Comparison of ENCODE assay signal across 10 cellular contexts in genomic region chr9:79686381-79687130, GRCh38.
DNase-seq lines count a peak whose midpoint lies in the region; ATAC-seq, FAIRE-seq and TF ChIP-seq lines count a peak whose summit lies in the region.
"Had no signal": no experiment of that assay in that cellular context is flagged by ENCODE, and none has a peak within 500 bp of the region (broad histone marks: within the 10 kb centered on the region; RNA-seq: fewer than 3 reads in every experiment).

No MANE protein-coding gene starts in this region.

- H3K4me1 Mint-ChIP-seq in activated naive CD8-positive, alpha-beta T cell treated with anti-CD3 and anti-CD28 coated beads for 36 hours, result peaks cover 34% of the 10 kb centered on the region
- no peaks in the 10 kb centered on the region for H3K4me1 Mint-ChIP-seq in Calu3 (ENCODE audit: low read depth, unreplicated experiment)

- no peaks in the 10 kb centered on the region for H3K9me3 ChIP-seq in pancreas

- H3K27ac Mint-ChIP-seq in activated naive CD8-positive, alpha-beta T cell treated with anti-CD3 and anti-CD28 coated beads for 36 hours, result peak overlapping the region; percentile 60
- H3K27ac Mint-ChIP-seq in Calu3 (ENCODE audit: unreplicated experiment), result no peak overlapping the region
- H3K27ac Mint-ChIP-seq: IgD-negative memory B cell had no signal

- no peaks in the 10 kb centered on the region for H3K27me3 ChIP-seq in pancreas

- in situ Hi-C loops in ACHN (cut with HindIII; ENCODE audit: low pct_ligation_motif_present, low pct_unique_long_range_greater_than_20kb, low sequenced_read_pairs), result no loop called here

- no peaks in the 10 kb centered on the region for H3K36me3 ChIP-seq in pancreas

- no peak overlapping the region for H3K4me3 ChIP-seq in pancreas

- ATAC-seq in left ventricle myocardium superior (peak; percentile 59), pancreas (no peak), HG03442 (IDR thresholded peaks at IDR 0.05; ENCODE audit: unreplicated experiment) (no peak)
- ATAC-seq: Panc1 had no signal

- no peak for TF ChIP-seq CTCF in pancreas (IDR thresholded peaks at IDR 0.05)
- no peak for TF ChIP-seq CTCF in Calu3 (IDR thresholded peaks at IDR 0.05; ENCODE audit: unreplicated experiment)

- WGBS in pancreas, 2 donors, result 85 to 89% methylated on average over 8 of the region's 8 CpGs

- CTCF ChIA-PET in Calu3 (lab: Charles Lee), result no interaction called here

- H3K4me3 Mint-ChIP-seq in activated naive CD8-positive, alpha-beta T cell treated with anti-CD3 and anti-CD28 coated beads for 36 hours, result no peak overlapping the region
- H3K4me3 Mint-ChIP-seq in Calu3 (ENCODE audit: low read depth, unreplicated experiment), result no peak overlapping the region
- H3K4me3 Mint-ChIP-seq: IgD-negative memory B cell had no signal

- intact Hi-C loops in left ventricle myocardium superior (cut with micrococcal nuclease), result no loop called here
- intact Hi-C loops in pancreas (cut with DNase I), result no loop called here
- intact Hi-C loops in Calu3 (cut with micrococcal nuclease; ENCODE audit: unreplicated experiment), result no loop called here

- no peak overlapping the region for H3K27ac ChIP-seq in pancreas

- FAIRE-seq in pancreas (lab: Jason Lieb, UNC), result no peak

- H3K27me3 Mint-ChIP-seq in activated naive CD8-positive, alpha-beta T cell treated with anti-CD3 and anti-CD28 coated beads for 36 hours, result no peaks in the 10 kb centered on the region
- H3K27me3 Mint-ChIP-seq in Calu3 (ENCODE audit: unreplicated experiment), result no peaks in the 10 kb centered on the region
- H3K27me3 Mint-ChIP-seq: IgD-negative memory B cell had no signal

- peak; percentile 32 for DNase-seq in ACHN
- DNase-seq in GM04503 (ENCODE audit: low read depth), result peak; percentile 90
- DNase-seq in activated naive CD8-positive, alpha-beta T cell treated with anti-CD3 and anti-CD28 coated beads for 36 hours, result no peak
- no peak for DNase-seq in left ventricle myocardium superior
- DNase-seq in pancreas, result no peak
- no peak for DNase-seq in Calu3
- no peak for DNase-seq in NCI-H1417 treated with DMSO at 0.1 percent for 48 hours (lab: John Stamatoyannopoulos, UW)

- H3K4me1 ChIP-seq in pancreas, result peaks cover 0 to 8% (median 0%) of the 10 kb centered on the region in 3 donors

- no TSS peak for BruUV-seq in Calu3 (replicated peaks; lab: Mats Ljungman, UMichigan)

- no peaks in the 10 kb centered on the region for H3K9me3 Mint-ChIP-seq in activated naive CD8-positive, alpha-beta T cell treated with anti-CD3 and anti-CD28 coated beads for 36 hours
- H3K9me3 Mint-ChIP-seq in Calu3 (ENCODE audit: low read depth, unreplicated experiment), result peaks cover 10% of the 10 kb centered on the region
- H3K9me3 Mint-ChIP-seq: IgD-negative memory B cell had no signal

- peaks cover 17% of the 10 kb centered on the region for H3K36me3 Mint-ChIP-seq in activated naive CD8-positive, alpha-beta T cell treated with anti-CD3 and anti-CD28 coated beads for 36 hours
- H3K36me3 Mint-ChIP-seq in Calu3 (ENCODE audit: insufficient read depth, unreplicated experiment), result no peaks in the 10 kb centered on the region

Comparison
In these comparisons a context has a peak if more than half of its experiments do, and no peak if none do; other contexts are left out.
1. DNase-seq: peak in ACHN (single experiment) and GM04503 (single experiment); none in activated naive CD8-positive, alpha-beta T cell treated with anti-CD3 and anti-CD28 coated beads for 36 hours (single experiment), left ventricle myocardium superior (single experiment), pancreas (0 of 6), Calu3 (single experiment) and NCI-H1417 treated with DMSO at 0.1 percent for 48 hours (single experiment).